11 cellular contexts compared by ENCODE assay signal in the genomic region with DNA sequence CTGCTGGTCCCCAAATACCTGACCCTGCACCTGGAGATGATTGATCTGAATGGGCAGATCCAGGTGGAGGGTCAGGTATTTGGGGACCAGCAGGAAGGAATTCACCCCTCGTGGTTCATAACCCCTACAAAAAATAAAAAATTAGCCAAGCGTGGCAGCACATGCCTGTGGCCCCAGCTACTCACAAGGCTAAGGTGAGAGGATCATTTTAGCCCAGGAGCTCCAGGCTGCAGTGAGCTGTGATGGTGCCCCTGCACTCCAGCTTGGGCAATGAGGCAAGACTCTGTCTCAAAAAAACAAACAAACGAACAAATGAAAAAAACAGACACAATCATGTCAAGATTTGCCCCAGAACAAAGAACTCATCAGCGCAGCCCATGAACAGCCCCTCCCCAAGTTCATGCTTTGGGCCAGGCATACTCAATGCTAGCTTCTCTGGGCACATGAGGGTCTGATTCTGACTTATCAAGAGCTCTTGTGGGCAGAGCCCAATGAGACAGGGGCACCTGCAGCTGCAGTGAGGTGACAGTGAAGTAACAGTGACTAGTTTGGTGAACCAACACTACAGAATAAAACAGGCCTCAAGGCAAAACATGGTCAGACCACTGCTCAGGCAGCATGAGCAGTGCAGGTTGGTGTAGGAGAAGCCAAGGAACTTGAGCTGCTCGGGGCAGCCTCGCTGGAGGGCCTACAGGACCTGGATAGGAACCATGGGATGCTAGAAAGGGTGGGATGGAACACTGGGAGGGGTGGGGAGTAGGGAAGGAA. TPM values are rescaled to one million over a fixed set of nuclear protein-coding genes. Genes with fewer than 3 reads are reported as not detected.
A peak's percentile ranks its signal among the peaks of the same experiment; 100 is the strongest.
DNase-seq lines count a peak whose midpoint lies in the region; ATAC-seq, FAIRE-seq and TF ChIP-seq lines count a peak whose summit lies in the region.
"Had no signal": no experiment of that assay in that cellular context is flagged by ENCODE, and none has a peak within 500 bp of the region (broad histone marks: within the 10 kb centered on the region; RNA-seq: fewer than 3 reads in every experiment).

No MANE protein-coding gene starts in this region.

- peaks cover 44% of the 10 kb centered on the region for H3F3A ChIP-seq in DOHH2 (ENCODE audit: control insufficient read depth, insufficient read depth)

- peaks cover 100% of the 10 kb centered on the region for H3K4me1 ChIP-seq in DOHH2 (ENCODE audit: control insufficient read depth, low read length)

- H3K27ac Mint-ChIP-seq in WTC11 (no peak overlapping the region), natural killer cell (peak overlapping the region; percentile 47 to 84)

- CTCF ChIA-PET in WTC11 (lab: Charles Lee): interaction anchor here (0.9 to 3.5 kb wide), 3 partner anchors 10 to 76 kb away, joined by 3 to 21 read pairs (median 5); a partner anchor contains a TSS

- no peaks in the 10 kb centered on the region for H3K9me3 ChIP-seq in DOHH2 (ENCODE audit: control insufficient read depth, insufficient read depth, low read length)

- H3K27me3 Mint-ChIP-seq in WTC11 (ENCODE audit: low read depth) (no peaks in the 10 kb centered on the region; the same call in 1 of the 2 replicates), natural killer cell (ENCODE audit: low read depth in 2 of 2) (no peaks in the 10 kb centered on the region)

- H3K36me3 Mint-ChIP-seq in WTC11 (no peaks in the 10 kb centered on the region), natural killer cell (no peaks in the 10 kb centered on the region)

- peak; percentile 0 for ATAC-seq in GM21825 (IDR thresholded peaks at IDR 0.05; ENCODE audit: unreplicated experiment)
- ATAC-seq in WTC11: peak; percentile 11
- no peak for ATAC-seq in natural killer cell
- no peak for ATAC-seq in sciatic nerve

- H3K79me2 ChIP-seq in DOHH2 (ENCODE audit: control insufficient read depth, low read length): no peaks in the 10 kb centered on the region

- no peaks in the 10 kb centered on the region for H3K27me3 ChIP-seq in DOHH2 (ENCODE audit: control insufficient read depth, low read length)

- H3K4me1 Mint-ChIP-seq in WTC11: peaks cover 22% of the 10 kb centered on the region
- H3K4me1 Mint-ChIP-seq in natural killer cell: peaks cover 27 to 33% of the 10 kb centered on the region in 2 donors

- no peak for TF ChIP-seq CTCF in DOHH2 (IDR thresholded peaks at IDR 0.05; ENCODE audit: low read depth, low read length, poor library complexity, severe bottlenecking)
- TF ChIP-seq CTCF in WTC11 (IDR thresholded peaks at IDR 0.05): no peak
- TF ChIP-seq CTCF in natural killer cell (IDR thresholded peaks at IDR 0.05): no peak

- POLR2A ChIA-PET in WTC11 (lab: Charles Lee): interaction anchor here (1.0 kb wide), 1 partner anchor 10 kb away, joined by 3 read pairs; a partner anchor contains a TSS

- H3K4me3 ChIP-seq in DOHH2 (ENCODE audit: low read length): peak overlapping the region; percentile 70

- peak overlapping the region; percentile 98 for H3K27ac ChIP-seq in DOHH2 (ENCODE audit: low read depth, low read length)

- H3K9me3 Mint-ChIP-seq in WTC11 (peaks cover 4% of the 10 kb centered on the region; the same call in 1 of the 2 replicates), natural killer cell (no peaks in the 10 kb centered on the region)

- no peaks in the 10 kb centered on the region for H3K9me2 ChIP-seq in DOHH2 (replicated peaks; ENCODE audit: control insufficient read depth, low read length)

- peaks cover 45% of the 10 kb centered on the region for H3K36me3 ChIP-seq in DOHH2 (ENCODE audit: control insufficient read depth, low read length)

- no peaks in the 10 kb centered on the region for H4K20me1 ChIP-seq in DOHH2 (ENCODE audit: control insufficient read depth, insufficient read depth, low read depth, low read length)

- FAIRE-seq in urothelium cell line (lab: Jason Lieb, UNC): no peak
- FAIRE-seq: endothelial cell of umbilical vein, H54 had no signal

- H3K4me3 Mint-ChIP-seq in WTC11: no peak overlapping the region
- H3K4me3 Mint-ChIP-seq in natural killer cell: no peak overlapping the region

- no peak for DNase-seq in WTC11 (ENCODE audit: low spot score)
- DNase-seq in natural killer cell: no peak
- DNase-seq in kidney glomerular epithelial cell (lab: John Stamatoyannopoulos, UW): no peak
- DNase-seq in urothelium cell line (ENCODE audit: low spot score): no peak
- DNase-seq in sciatic nerve (ENCODE audit: low spot score): no peak
- DNase-seq: DMS53, NCI-H1417 treated with DMSO at 0.1 percent for 48 hours had no signal

- H3K4me2 ChIP-seq in DOHH2 (ENCODE audit: low read length): peak overlapping the region; percentile 94

- intact Hi-C loops in natural killer cell (cut with micrococcal nuclease): no loop called here
- intact Hi-C loops in sciatic nerve (cut with DNase I): no loop called here

TF ChIP-seq in WTC11, 78 proteins besides CTCF, POLR2A, EP300 and RAD21:
- TF ChIP-seq NR2C2 (CRISPR knock-in tag; IDR thresholded peaks at IDR 0.05) (no peak), ZBTB21 (CRISPR knock-in tag; IDR thresholded peaks at IDR 0.05; ENCODE audit: borderline replicate concordance) (no peak), ATF1 (CRISPR knock-in tag; IDR thresholded peaks at IDR 0.05) (no peak), ZNF232 (CRISPR knock-in tag; IDR thresholded peaks at IDR 0.05) (no peak), OVOL2 (CRISPR knock-in tag; IDR thresholded peaks at IDR 0.05; ENCODE audit: borderline replicate concordance) (no peak), ESRRA (CRISPR knock-in tag; IDR thresholded peaks at IDR 0.05; ENCODE audit: borderline replicate concordance) (no peak), ZNF317 (CRISPR knock-in tag; IDR thresholded peaks at IDR 0.05; ENCODE audit: borderline replicate concordance, low read depth) (no peak)
- TF ChIP-seq, protein P1, sequence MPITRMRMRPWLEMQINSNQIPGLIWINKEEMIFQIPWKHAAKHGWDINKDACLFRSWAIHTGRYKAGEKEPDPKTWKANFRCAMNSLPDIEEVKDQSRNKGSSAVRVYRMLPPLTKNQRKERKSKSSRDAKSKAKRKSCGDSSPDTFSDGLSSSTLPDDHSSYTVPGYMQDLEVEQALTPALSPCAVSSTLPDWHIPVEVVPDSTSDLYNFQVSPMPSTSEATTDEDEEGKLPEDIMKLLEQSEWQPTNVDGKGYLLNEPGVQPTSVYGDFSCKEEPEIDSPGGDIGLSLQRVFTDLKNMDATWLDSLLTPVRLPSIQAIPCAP (CRISPR knock-in tag; IDR thresholded peaks at IDR 0.05): no peak
- TF ChIP-seq, protein P2, sequence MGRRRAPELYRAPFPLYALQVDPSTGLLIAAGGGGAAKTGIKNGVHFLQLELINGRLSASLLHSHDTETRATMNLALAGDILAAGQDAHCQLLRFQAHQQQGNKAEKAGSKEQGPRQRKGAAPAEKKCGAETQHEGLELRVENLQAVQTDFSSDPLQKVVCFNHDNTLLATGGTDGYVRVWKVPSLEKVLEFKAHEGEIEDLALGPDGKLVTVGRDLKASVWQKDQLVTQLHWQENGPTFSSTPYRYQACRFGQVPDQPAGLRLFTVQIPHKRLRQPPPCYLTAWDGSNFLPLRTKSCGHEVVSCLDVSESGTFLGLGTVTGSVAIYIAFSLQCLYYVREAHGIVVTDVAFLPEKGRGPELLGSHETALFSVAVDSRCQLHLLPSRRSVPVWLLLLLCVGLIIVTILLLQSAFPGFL (CRISPR knock-in tag; IDR thresholded peaks at IDR 0.05; ENCODE audit: borderline replicate concordance): no peak
- TF ChIP-seq, protein P3, sequence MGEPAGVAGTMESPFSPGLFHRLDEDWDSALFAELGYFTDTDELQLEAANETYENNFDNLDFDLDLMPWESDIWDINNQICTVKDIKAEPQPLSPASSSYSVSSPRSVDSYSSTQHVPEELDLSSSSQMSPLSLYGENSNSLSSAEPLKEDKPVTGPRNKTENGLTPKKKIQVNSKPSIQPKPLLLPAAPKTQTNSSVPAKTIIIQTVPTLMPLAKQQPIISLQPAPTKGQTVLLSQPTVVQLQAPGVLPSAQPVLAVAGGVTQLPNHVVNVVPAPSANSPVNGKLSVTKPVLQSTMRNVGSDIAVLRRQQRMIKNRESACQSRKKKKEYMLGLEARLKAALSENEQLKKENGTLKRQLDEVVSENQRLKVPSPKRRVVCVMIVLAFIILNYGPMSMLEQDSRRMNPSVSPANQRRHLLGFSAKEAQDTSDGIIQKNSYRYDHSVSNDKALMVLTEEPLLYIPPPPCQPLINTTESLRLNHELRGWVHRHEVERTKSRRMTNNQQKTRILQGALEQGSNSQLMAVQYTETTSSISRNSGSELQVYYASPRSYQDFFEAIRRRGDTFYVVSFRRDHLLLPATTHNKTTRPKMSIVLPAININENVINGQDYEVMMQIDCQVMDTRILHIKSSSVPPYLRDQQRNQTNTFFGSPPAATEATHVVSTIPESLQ (CRISPR knock-in tag; IDR thresholded peaks at IDR 0.05): no peak
- TF ChIP-seq, protein P4, sequence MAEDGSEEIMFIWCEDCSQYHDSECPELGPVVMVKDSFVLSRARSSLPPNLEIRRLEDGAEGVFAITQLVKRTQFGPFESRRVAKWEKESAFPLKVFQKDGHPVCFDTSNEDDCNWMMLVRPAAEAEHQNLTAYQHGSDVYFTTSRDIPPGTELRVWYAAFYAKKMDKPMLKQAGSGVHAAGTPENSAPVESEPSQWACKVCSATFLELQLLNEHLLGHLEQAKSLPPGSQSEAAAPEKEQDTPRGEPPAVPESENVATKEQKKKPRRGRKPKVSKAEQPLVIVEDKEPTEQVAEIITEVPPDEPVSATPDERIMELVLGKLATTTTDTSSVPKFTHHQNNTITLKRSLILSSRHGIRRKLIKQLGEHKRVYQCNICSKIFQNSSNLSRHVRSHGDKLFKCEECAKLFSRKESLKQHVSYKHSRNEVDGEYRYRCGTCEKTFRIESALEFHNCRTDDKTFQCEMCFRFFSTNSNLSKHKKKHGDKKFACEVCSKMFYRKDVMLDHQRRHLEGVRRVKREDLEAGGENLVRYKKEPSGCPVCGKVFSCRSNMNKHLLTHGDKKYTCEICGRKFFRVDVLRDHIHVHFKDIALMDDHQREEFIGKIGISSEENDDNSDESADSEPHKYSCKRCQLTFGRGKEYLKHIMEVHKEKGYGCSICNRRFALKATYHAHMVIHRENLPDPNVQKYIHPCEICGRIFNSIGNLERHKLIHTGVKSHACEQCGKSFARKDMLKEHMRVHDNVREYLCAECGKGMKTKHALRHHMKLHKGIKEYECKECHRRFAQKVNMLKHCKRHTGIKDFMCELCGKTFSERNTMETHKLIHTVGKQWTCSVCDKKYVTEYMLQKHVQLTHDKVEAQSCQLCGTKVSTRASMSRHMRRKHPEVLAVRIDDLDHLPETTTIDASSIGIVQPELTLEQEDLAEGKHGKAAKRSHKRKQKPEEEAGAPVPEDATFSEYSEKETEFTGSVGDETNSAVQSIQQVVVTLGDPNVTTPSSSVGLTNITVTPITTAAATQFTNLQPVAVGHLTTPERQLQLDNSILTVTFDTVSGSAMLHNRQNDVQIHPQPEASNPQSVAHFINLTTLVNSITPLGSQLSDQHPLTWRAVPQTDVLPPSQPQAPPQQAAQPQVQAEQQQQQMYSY (CRISPR knock-in tag; IDR thresholded peaks at IDR 0.05): no peak
TF ChIP-seq in WTC11: peak in this region for 0.

RNA-seq across cellular contexts. Expression of a gene that starts 10.2 kb away (rescaled TPM):
- total RNA-seq in WTC11 (2021): 8.4 to 10.1 TPM (median 8.8 TPM) in 3 replicates
- 10 to 100 TPM; 39.4 to 59.1 (median 42.1) TPM for total RNA-seq in natural killer cell
- total RNA-seq in sciatic nerve: 64.7 TPM

Comparison
In these comparisons a context has a peak if more than half of its experiments do, and no peak if none do; other contexts are left out.
1. ATAC-seq: peak in GM21825 (single experiment) and WTC11 (single experiment); none in natural killer cell (0 of 3) and sciatic nerve (single experiment).